Comparison of ENCODE assay signal across 1 cellular context in the genomic region with DNA sequence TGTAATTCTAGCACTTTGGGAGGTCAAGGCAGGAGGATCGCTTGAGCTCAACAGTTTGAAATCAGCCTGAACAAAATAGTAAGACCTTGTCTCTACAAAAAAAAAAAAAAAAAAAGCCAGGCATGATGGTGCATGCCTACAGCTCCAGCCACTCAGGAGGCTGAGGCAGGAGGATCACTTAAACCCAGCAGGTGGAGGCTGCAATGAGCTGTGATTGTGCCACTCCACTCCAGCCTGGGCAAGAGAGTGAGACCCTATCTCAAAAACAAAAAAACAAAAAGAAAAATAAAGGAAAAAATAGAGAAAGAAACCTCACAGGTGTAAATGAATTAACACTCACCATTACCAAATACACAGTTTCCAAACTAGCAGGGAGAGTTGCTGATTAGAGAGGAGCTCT.
TF ChIP-seq lines count a peak whose summit lies in the region.

No MANE protein-coding gene starts in this region.

TF ChIP-seq in HCT116, 20 proteins besides CTCF, POLR2A, EP300 and RAD21 (continued from another document):
- no peak for TF ChIP-seq SP1 (IDR thresholded peaks at IDR 0.05; ENCODE audit: low read depth)
- TF ChIP-seq EZH2 (IDR thresholded peaks at IDR 0.05) = no peak
- no peak for TF ChIP-seq TCF7L2 (IDR thresholded peaks at IDR 0.05; ENCODE audit: borderline replicate concordance, extremely low read depth, insufficient read depth, insufficient read length)
- TF ChIP-seq CEBPB (IDR thresholded peaks at IDR 0.05; ENCODE audit: low read depth) = no peak
- TF ChIP-seq SRF (IDR thresholded peaks at IDR 0.05; ENCODE audit: low read depth) = no peak
- TF ChIP-seq, protein P1, sequence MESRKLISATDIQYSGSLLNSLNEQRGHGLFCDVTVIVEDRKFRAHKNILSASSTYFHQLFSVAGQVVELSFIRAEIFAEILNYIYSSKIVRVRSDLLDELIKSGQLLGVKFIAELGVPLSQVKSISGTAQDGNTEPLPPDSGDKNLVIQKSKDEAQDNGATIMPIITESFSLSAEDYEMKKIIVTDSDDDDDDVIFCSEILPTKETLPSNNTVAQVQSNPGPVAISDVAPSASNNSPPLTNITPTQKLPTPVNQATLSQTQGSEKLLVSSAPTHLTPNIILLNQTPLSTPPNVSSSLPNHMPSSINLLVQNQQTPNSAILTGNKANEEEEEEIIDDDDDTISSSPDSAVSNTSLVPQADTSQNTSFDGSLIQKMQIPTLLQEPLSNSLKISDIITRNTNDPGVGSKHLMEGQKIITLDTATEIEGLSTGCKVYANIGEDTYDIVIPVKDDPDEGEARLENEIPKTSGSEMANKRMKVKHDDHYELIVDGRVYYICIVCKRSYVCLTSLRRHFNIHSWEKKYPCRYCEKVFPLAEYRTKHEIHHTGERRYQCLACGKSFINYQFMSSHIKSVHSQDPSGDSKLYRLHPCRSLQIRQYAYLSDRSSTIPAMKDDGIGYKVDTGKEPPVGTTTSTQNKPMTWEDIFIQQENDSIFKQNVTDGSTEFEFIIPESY (IDR thresholded peaks at IDR 0.05; ENCODE audit: extremely low read depth, insufficient replicate concordance, low read length) = no peak
- TF ChIP-seq FOSL1 (IDR thresholded peaks at IDR 0.05; ENCODE audit: low read depth) = no peak
- TF ChIP-seq, protein P2, sequence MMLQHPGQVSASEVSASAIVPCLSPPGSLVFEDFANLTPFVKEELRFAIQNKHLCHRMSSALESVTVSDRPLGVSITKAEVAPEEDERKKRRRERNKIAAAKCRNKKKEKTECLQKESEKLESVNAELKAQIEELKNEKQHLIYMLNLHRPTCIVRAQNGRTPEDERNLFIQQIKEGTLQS (IDR thresholded peaks at IDR 0.05) = no peak
- no peak for TF ChIP-seq ELF1 (IDR thresholded peaks at IDR 0.05; ENCODE audit: borderline replicate concordance, low read depth)
- no peak for TF ChIP-seq ZFX (IDR thresholded peaks at IDR 0.05)
- TF ChIP-seq CBX3 (IDR thresholded peaks at IDR 0.05; ENCODE audit: low read depth) = no peak
